ENCODE assay signal across 20 cellular contexts in the genomic region with DNA sequence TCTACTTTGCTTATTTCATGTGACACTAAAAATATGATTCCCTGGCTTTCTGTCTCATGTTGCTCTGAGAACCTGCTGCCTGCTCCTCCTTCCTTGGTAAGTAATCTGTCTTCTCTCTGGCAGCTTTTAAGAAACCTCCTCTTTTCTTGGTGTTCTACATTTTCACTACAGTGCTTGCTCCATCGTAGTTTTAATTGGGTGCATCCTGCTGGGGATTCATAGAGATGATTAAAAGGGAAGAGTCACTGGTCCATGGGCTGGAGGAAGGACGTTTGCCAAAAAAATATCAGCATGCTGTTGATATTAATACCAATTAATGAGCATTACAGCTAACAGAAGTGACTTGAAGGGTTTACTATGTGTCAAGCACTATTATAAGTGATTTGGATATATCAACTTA.
DNase-seq lines count a peak whose midpoint lies in the region; ATAC-seq and TF ChIP-seq lines count a peak whose summit lies in the region.
"Had no signal": no experiment of that assay in that cellular context is flagged by ENCODE, and none has a peak within 500 bp of the region (broad histone marks: within the 10 kb centered on the region; RNA-seq: fewer than 3 reads in every experiment).

No MANE protein-coding gene starts in this region.

- TF ChIP-seq CTCF in VCaP (conservative IDR thresholded peaks at IDR 0.05): no peak
- TF ChIP-seq CTCF in nephron progenitor cell (IDR thresholded peaks at IDR 0.05): no peak
- no peak for TF ChIP-seq CTCF in activated CD8-positive, alpha-beta T cell treated with anti-CD3 and anti-CD28 coated beads for 36 hours (IDR thresholded peaks at IDR 0.05)

- peak overlapping the region; percentile 83 for H3K27ac ChIP-seq in VCaP
- H3K27ac ChIP-seq: A549 had no signal

- H3K9me3 Mint-ChIP-seq in nephron progenitor cell: no peaks in the 10 kb centered on the region
- H3K9me3 Mint-ChIP-seq in activated CD8-positive, alpha-beta T cell treated with anti-CD3 and anti-CD28 coated beads for 36 hours: no peaks in the 10 kb centered on the region
- H3K9me3 Mint-ChIP-seq: CD4-positive, alpha-beta memory T cell; GM23338; H9 had no signal

- intact Hi-C loops in activated CD8-positive, alpha-beta T cell treated with anti-CD3 and anti-CD28 coated beads for 36 hours (cut with micrococcal nuclease): no loop called here

- H3K4me1 Mint-ChIP-seq in nephron progenitor cell: peaks cover 53% of the 10 kb centered on the region
- H3K4me1 Mint-ChIP-seq in activated CD8-positive, alpha-beta T cell treated with anti-CD3 and anti-CD28 coated beads for 36 hours (ENCODE audit: low read depth): no peaks in the 10 kb centered on the region
- H3K4me1 Mint-ChIP-seq: CD4-positive, alpha-beta memory T cell had no signal

- POLR2A ChIA-PET in activated CD8-positive, alpha-beta T cell treated with anti-CD3 and anti-CD28 coated beads for 36 hours (lab: Charles Lee): no interaction called here

- no peak for ATAC-seq in activated CD8-positive, alpha-beta T cell treated with anti-CD3 and anti-CD28 coated beads for 36 hours
- ATAC-seq: A549, GM12878, GM23338, HCT116 had no signal

- H3K36me3 Mint-ChIP-seq in nephron progenitor cell (ENCODE audit: low read depth): no peaks in the 10 kb centered on the region
- no peaks in the 10 kb centered on the region for H3K36me3 Mint-ChIP-seq in activated CD8-positive, alpha-beta T cell treated with anti-CD3 and anti-CD28 coated beads for 36 hours (ENCODE audit: low read depth)
- H3K36me3 Mint-ChIP-seq: CD4-positive, alpha-beta memory T cell had no signal

- CTCF ChIA-PET in activated CD8-positive, alpha-beta T cell treated with anti-CD3 and anti-CD28 coated beads for 36 hours (lab: Charles Lee): no interaction called here

- H3K27ac Mint-ChIP-seq in nephron progenitor cell: no peak overlapping the region
- H3K27ac Mint-ChIP-seq in activated CD8-positive, alpha-beta T cell treated with anti-CD3 and anti-CD28 coated beads for 36 hours: no peak overlapping the region
- H3K27ac Mint-ChIP-seq: CD4-positive, alpha-beta memory T cell; GM23338; H9 had no signal

- DNase-seq in DMS79 (lab: John Stamatoyannopoulos, UW): peak; percentile 87
- DNase-seq in nephron progenitor cell: no peak
- DNase-seq in retina: peak; percentile 72
- no peak for DNase-seq in NCI-H524 treated with DMSO at 0.1 percent for 48 hours (lab: John Stamatoyannopoulos, UW)
- no peak for DNase-seq in NCI-H526 treated with DMSO at 0.1 percent for 48 hours (lab: John Stamatoyannopoulos, UW)
- no peak for DNase-seq in activated CD8-positive, alpha-beta T cell treated with anti-CD3 and anti-CD28 coated beads for 36 hours
- DNase-seq: 8988T; C1 segment of cervical spinal cord; Calu3; CD4-positive, alpha-beta memory T cell; COR-L47; DMS53; EL; GDM1; H9 had no signal

- H3K4me3 Mint-ChIP-seq in nephron progenitor cell: peak overlapping the region; percentile 43
- no peak overlapping the region for H3K4me3 Mint-ChIP-seq in activated CD8-positive, alpha-beta T cell treated with anti-CD3 and anti-CD28 coated beads for 36 hours
- H3K4me3 Mint-ChIP-seq: CD4-positive, alpha-beta memory T cell; GM23338; H9 had no signal

- H3K27me3 Mint-ChIP-seq in nephron progenitor cell (ENCODE audit: low read depth, poor library complexity): peaks cover 24% of the 10 kb centered on the region
- peaks cover 1% of the 10 kb centered on the region for H3K27me3 Mint-ChIP-seq in activated CD8-positive, alpha-beta T cell treated with anti-CD3 and anti-CD28 coated beads for 36 hours

Comparison
In these comparisons a context has a peak if more than half of its experiments do, and no peak if none do; other contexts are left out.
1. DNase-seq: peak in DMS79 (single experiment) and retina (single experiment); none in nephron progenitor cell (single experiment), NCI-H524 treated with DMSO at 0.1 percent for 48 hours (single experiment), NCI-H526 treated with DMSO at 0.1 percent for 48 hours (single experiment) and activated CD8-positive, alpha-beta T cell treated with anti-CD3 and anti-CD28 coated beads for 36 hours (single experiment).